In the genomic region with DNA sequence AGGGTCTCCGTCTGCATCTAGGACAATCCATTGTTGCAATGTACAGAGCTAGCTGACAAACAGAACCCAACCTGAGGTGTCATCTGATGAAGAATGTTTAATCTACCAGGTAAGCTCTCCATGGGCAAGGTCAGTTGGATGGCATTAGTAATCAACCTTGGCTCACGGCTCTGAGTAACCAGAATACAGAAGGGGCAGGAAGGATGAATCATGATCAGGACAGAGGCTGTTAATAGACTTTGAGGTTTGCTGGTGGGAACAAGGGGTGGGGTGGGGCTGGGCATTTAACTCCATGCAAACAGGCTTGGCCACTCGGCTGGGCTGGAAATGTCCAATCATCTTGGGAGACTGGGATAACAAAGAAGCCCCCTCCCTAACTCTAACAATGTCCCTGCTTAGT, we compare ENCODE assay signal across 10 cellular contexts.
DNase-seq lines count a peak whose midpoint lies in the region; ATAC-seq and TF ChIP-seq lines count a peak whose summit lies in the region.
"Had no signal": no experiment of that assay in that cellular context is flagged by ENCODE, and none has a peak within 500 bp of the region (broad histone marks: within the 10 kb centered on the region; RNA-seq: fewer than 3 reads in every experiment).

No MANE protein-coding gene starts in this region.

- H3K36me3 Mint-ChIP-seq in CD8-positive, alpha-beta T cell, result peaks cover 48% of the 10 kb centered on the region

- TF ChIP-seq POLR2A in GM18505 (IDR thresholded peaks at IDR 0.05; ENCODE audit: borderline replicate concordance, extremely low read depth, insufficient read depth, insufficient read length), result no peak

- no peak overlapping the region for H3K4me3 ChIP-seq in CD8-positive, alpha-beta T cell (ENCODE audit: low read depth, low read length)

- no peaks in the 10 kb centered on the region for H3K36me3 ChIP-seq in CD8-positive, alpha-beta T cell (ENCODE audit: insufficient read depth, low read length)

- no peaks in the 10 kb centered on the region for H3K27me3 Mint-ChIP-seq in CD8-positive, alpha-beta T cell (ENCODE audit: low read depth)

- no peaks in the 10 kb centered on the region for H3K27me3 ChIP-seq in CD8-positive, alpha-beta T cell (ENCODE audit: insufficient read depth, low read length)

- ATAC-seq in CD8-positive, alpha-beta T cell, result peak; percentile 33
- ATAC-seq in GM21825 (IDR thresholded peaks at IDR 0.05; ENCODE audit: unreplicated experiment), result no peak
- no peak for ATAC-seq in GM18505 (IDR thresholded peaks at IDR 0.05; ENCODE audit: unreplicated experiment)

- intact Hi-C loops in CD8-positive, alpha-beta T cell (cut with DNase I, micrococcal nuclease), result no loop called here
- intact Hi-C loops in posterior cingulate gyrus (cut with DNase I), result no loop called here

- POLR2A ChIA-PET in CD8-positive, alpha-beta T cell (lab: Charles Lee), result interaction anchor here (0.5 to 2.1 kb wide), 4 partner anchors 8 to 19 kb away, joined by 3 to 6 read pairs (median 5); no protein-coding TSS in a partner anchor

- H3K4me1 ChIP-seq in CD8-positive, alpha-beta T cell (ENCODE audit: insufficient read depth, low read length), result peaks cover 55% of the 10 kb centered on the region

- no peaks in the 10 kb centered on the region for H3K9me3 ChIP-seq in CD8-positive, alpha-beta T cell (ENCODE audit: low read length)

- CTCF ChIA-PET in CD8-positive, alpha-beta T cell (lab: Charles Lee), result interaction anchor here (0.9 to 2.5 kb wide), 5 partner anchors 16 to 253 kb away, joined by 3 to 9 read pairs (median 3); no protein-coding TSS in a partner anchor

- no peak for DNase-seq in CD8-positive, alpha-beta T cell
- DNase-seq in LHCN-M2 (ENCODE audit: low read depth) (peak; percentile 90), amniotic stem cell (lab: John Stamatoyannopoulos, UW) (peak; percentile 16), lung microvascular endothelial cell (ENCODE audit: low read depth in 2 of 2) (peak; percentile 7 to 88), NCI-H1417 treated with DMSO at 0.1 percent for 48 hours (lab: John Stamatoyannopoulos, UW) (no peak), posterior cingulate gyrus (no peak)
- DNase-seq: MM.1S had no signal

- no peak overlapping the region for H3K27ac ChIP-seq in CD8-positive, alpha-beta T cell (ENCODE audit: low read depth, low read length)

- peak overlapping the region; percentile 78 for H3K27ac Mint-ChIP-seq in CD8-positive, alpha-beta T cell
- H3K27ac Mint-ChIP-seq: activated T-helper 2 cell treated with anti-CD3 and anti-CD28 coated beads, Interferon-gamma antibody, Interleukin-2, Interleukin-4, amounts not matched to agents 10 μg/mL and 5 μg/mL and 100 μg/mL, durations not matched to agents 14 hours and 24 hours and 36 hours had no signal

- H3K4me1 Mint-ChIP-seq in CD8-positive, alpha-beta T cell (ENCODE audit: low read depth), result peaks cover 63% of the 10 kb centered on the region

- no peaks in the 10 kb centered on the region for H3K9me3 Mint-ChIP-seq in CD8-positive, alpha-beta T cell
- H3K9me3 Mint-ChIP-seq: activated T-helper 2 cell treated with anti-CD3 and anti-CD28 coated beads, Interferon-gamma antibody, Interleukin-2, Interleukin-4, amounts not matched to agents 10 μg/mL and 5 μg/mL and 100 μg/mL, durations not matched to agents 14 hours and 24 hours and 36 hours had no signal

- peak overlapping the region; percentile 44 for H3K4me3 Mint-ChIP-seq in CD8-positive, alpha-beta T cell

- TF ChIP-seq CTCF in CD8-positive, alpha-beta T cell (IDR thresholded peaks at IDR 0.05), result no peak

Comparison
In these comparisons a context has a peak if more than half of its experiments do, and no peak if none do; other contexts are left out.
1. DNase-seq: peak in LHCN-M2 (single experiment), amniotic stem cell (single experiment) and lung microvascular endothelial cell (2 of 2); none in CD8-positive, alpha-beta T cell (0 of 7), NCI-H1417 treated with DMSO at 0.1 percent for 48 hours (single experiment) and posterior cingulate gyrus (0 of 10).